28 cellular contexts compared by ENCODE assay signal in the genomic region with DNA sequence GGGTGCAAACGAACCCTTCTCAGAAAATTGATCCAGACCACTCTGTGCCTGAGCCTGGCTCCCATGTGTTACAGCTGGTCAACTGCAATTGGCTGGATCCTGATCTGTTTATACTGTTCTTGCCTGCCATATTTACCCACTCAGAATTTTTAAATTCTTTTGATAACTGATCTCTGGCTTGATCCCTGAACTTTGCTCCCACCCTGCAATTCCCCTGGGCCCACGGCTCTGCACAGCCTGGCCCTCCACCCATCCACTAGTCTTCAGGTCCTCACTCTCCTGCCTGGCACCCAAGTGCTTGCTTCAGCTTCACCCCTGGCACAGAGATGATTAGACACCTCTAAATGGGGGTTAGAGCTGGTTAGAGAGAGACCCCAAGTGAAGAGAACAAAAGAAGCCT.
"Had no signal": no experiment of that assay in that cellular context is flagged by ENCODE, and none has a peak within 500 bp of the region (broad histone marks: within the 10 kb centered on the region; RNA-seq: fewer than 3 reads in every experiment).

No MANE protein-coding gene starts in this region.

- ATAC-seq: effector memory CD8-positive, alpha-beta T cell; esophagus mucosa; gastrocnemius medialis; heart right ventricle; left ventricle myocardium superior; mucosa of descending colon had no signal

- H3K27me3 Mint-ChIP-seq: dendritic cell treated with granulocyte-macrophage colony-stimulating factor and Interleukin-4, amounts not matched to agents 40 ng/mL and 50 ng/mL, for 4 days had no signal

- H3K27ac ChIP-seq: colonic mucosa, epithelial cell of prostate, esophagus squamous epithelium, gastrocnemius medialis, heart right ventricle, left lung, lower lobe of right lung had no signal

- H3K9me3 ChIP-seq: colonic mucosa, esophagus squamous epithelium, gastrocnemius medialis, heart right ventricle, left lung, lower lobe of right lung, mucosa of descending colon had no signal

- H3K4me1 Mint-ChIP-seq: immature natural killer cell, mesothelial cell of epicardium, naive B cell had no signal

- H3K27me3 ChIP-seq: colonic mucosa, esophagus squamous epithelium, gastrocnemius medialis had no signal

- H3K4me3 Mint-ChIP-seq: dendritic cell treated with granulocyte-macrophage colony-stimulating factor and Interleukin-4, amounts not matched to agents 40 ng/mL and 50 ng/mL, for 4 days; effector memory CD8-positive, alpha-beta T cell; endodermal cell; immature natural killer cell; mesothelial cell of epicardium; naive B cell had no signal

- DNase-seq: colonic mucosa; cortex of kidney; effector CD8-positive, alpha-beta T cell; effector memory CD8-positive, alpha-beta T cell; endodermal cell; erythroblast; esophagus squamous epithelium; foreskin fibroblast; foreskin melanocyte; gastrocnemius medialis; glutamatergic neuron; head of caudate nucleus; heart right ventricle; hypothalamus; immature natural killer cell; islet precursor cell; kidney; kidney glomerular epithelial cell; left lung; left ventricle myocardium superior; lower lobe of right lung; mesenchymal stem cell; mucosa of descending colon; naive B cell had no signal

- H3K36me3 Mint-ChIP-seq: immature natural killer cell, mesothelial cell of epicardium, naive B cell had no signal

- H3K4me3 ChIP-seq: colonic mucosa, esophagus squamous epithelium, gastrocnemius medialis, heart right ventricle, left lung, lower lobe of right lung, mucosa of descending colon had no signal

- H3K4me1 ChIP-seq: colonic mucosa, esophagus squamous epithelium, gastrocnemius medialis, heart right ventricle, left lung, lower lobe of right lung had no signal

- H3K27ac Mint-ChIP-seq: dendritic cell treated with granulocyte-macrophage colony-stimulating factor and Interleukin-4, amounts not matched to agents 40 ng/mL and 50 ng/mL, for 4 days; effector memory CD8-positive, alpha-beta T cell; endodermal cell; immature natural killer cell; mesothelial cell of epicardium; naive B cell had no signal

- H3K9me3 Mint-ChIP-seq: dendritic cell treated with granulocyte-macrophage colony-stimulating factor and Interleukin-4, amounts not matched to agents 40 ng/mL and 50 ng/mL, for 4 days; effector memory CD8-positive, alpha-beta T cell; endodermal cell; immature natural killer cell; naive B cell had no signal

- H3K36me3 ChIP-seq: colonic mucosa, esophagus squamous epithelium, gastrocnemius medialis, heart right ventricle, left lung, lower lobe of right lung had no signal
